Comparison of ENCODE assay signal across 24 cellular contexts in genomic region chr1:225533238-225533637, GRCh38.
DNase-seq lines count a peak whose midpoint lies in the region; ATAC-seq and TF ChIP-seq lines count a peak whose summit lies in the region.
"Had no signal": no experiment of that assay in that cellular context is flagged by ENCODE, and none has a peak within 500 bp of the region (broad histone marks: within the 10 kb centered on the region; RNA-seq: fewer than 3 reads in every experiment).

No MANE protein-coding gene starts in this region.

- no peak for ATAC-seq in GM19463 (IDR thresholded peaks at IDR 0.05; ENCODE audit: unreplicated experiment)
- ATAC-seq: activated T-cell treated with anti-CD3 and anti-CD28 coated beads, Interleukin-2, amount 50 U/mL, for 4 hours; stimulated activated naive CD8-positive, alpha-beta T cell treated with anti-CD3 and anti-CD28 coated beads, Interleukin-15, amount 100 ng/mL, for 72 hours had no signal

- no peaks in the 10 kb centered on the region for H3K27me3 ChIP-seq in dorsolateral prefrontal cortex
- H3K27me3 ChIP-seq: tibial artery had no signal

- DNase-seq in ELR (ENCODE audit: low read depth) = peak; percentile 8
- peak; percentile 7 for DNase-seq in M059J (ENCODE audit: low read depth)
- no peak for DNase-seq in nephron progenitor cell
- no peak for DNase-seq in dorsolateral prefrontal cortex
- no peak for DNase-seq in MV-4-11 (lab: John Stamatoyannopoulos, UW)
- no peak for DNase-seq in GM03348 (ENCODE audit: low spot score)
- DNase-seq: activated CD4-positive, alpha-beta T cell treated with anti-CD3 and anti-CD28 coated beads for 4 hours; activated naive CD4-positive, alpha-beta T cell treated with anti-CD3 and anti-CD28 coated beads for 36 hours; activated T-cell treated with anti-CD3 and anti-CD28 coated beads, Interleukin-2, amount 50 U/mL, for 4 hours; amygdala; caudate nucleus; COR-L47; DND-41; immature natural killer cell; NCI-H1436; NCI-H524; stimulated activated naive CD8-positive, alpha-beta T cell treated with anti-CD3 and anti-CD28 coated beads, Interleukin-15, amount 100 ng/mL, for 72 hours; tibial artery had no signal

- intact Hi-C loops in dorsolateral prefrontal cortex (cut with DNase I) = no loop called here

- H3K27ac ChIP-seq in dorsolateral prefrontal cortex = no peak overlapping the region
- H3K27ac ChIP-seq: A549, epithelial cell of prostate, neutrophil, RWPE1, tibial artery had no signal

- H3K9me3 Mint-ChIP-seq in brain = no peaks in the 10 kb centered on the region
- no peaks in the 10 kb centered on the region for H3K9me3 Mint-ChIP-seq in nephron progenitor cell
- H3K9me3 Mint-ChIP-seq: activated naive CD4-positive, alpha-beta T cell treated with anti-CD3 and anti-CD28 coated beads for 36 hours; activated T-cell treated with anti-CD3 and anti-CD28 coated beads, Interleukin-2, amount 50 U/mL, for 4 hours; immature natural killer cell; stimulated activated naive CD8-positive, alpha-beta T cell treated with anti-CD3 and anti-CD28 coated beads, Interleukin-15, amount 100 ng/mL, for 72 hours had no signal

- H3K27me3 Mint-ChIP-seq in brain = no peaks in the 10 kb centered on the region
- no peaks in the 10 kb centered on the region for H3K27me3 Mint-ChIP-seq in nephron progenitor cell (ENCODE audit: low read depth, poor library complexity)

- no peak overlapping the region for H3K4me3 ChIP-seq in dorsolateral prefrontal cortex
- H3K4me3 ChIP-seq: A549, tibial artery had no signal

- H3K4me1 Mint-ChIP-seq in brain (peaks cover 71% of the 10 kb centered on the region), nephron progenitor cell (peaks cover 19% of the 10 kb centered on the region)
- H3K4me1 Mint-ChIP-seq: immature natural killer cell; stimulated activated naive CD8-positive, alpha-beta T cell treated with anti-CD3 and anti-CD28 coated beads, Interleukin-15, amount 100 ng/mL, for 72 hours had no signal

- peak overlapping the region in 3 of 5 experiments; percentile 9 to 60 (median 11) for H3K4me3 Mint-ChIP-seq in brain
- H3K4me3 Mint-ChIP-seq in nephron progenitor cell = no peak overlapping the region
- H3K4me3 Mint-ChIP-seq: activated naive CD4-positive, alpha-beta T cell treated with anti-CD3 and anti-CD28 coated beads for 36 hours; activated T-cell treated with anti-CD3 and anti-CD28 coated beads, Interleukin-2, amount 50 U/mL, for 4 hours; immature natural killer cell; stimulated activated naive CD8-positive, alpha-beta T cell treated with anti-CD3 and anti-CD28 coated beads, Interleukin-15, amount 100 ng/mL, for 72 hours had no signal

- TF ChIP-seq CTCF in brain (conservative IDR thresholded peaks at IDR 0.05) (no peak), nephron progenitor cell (IDR thresholded peaks at IDR 0.05) (no peak), dorsolateral prefrontal cortex (IDR thresholded peaks at IDR 0.05 in 54 of 56, conservative IDR thresholded peaks at IDR 0.05 in 2 of 56; ENCODE audit: low read depth in 1 of 56, partially characterized antibody in 56 of 56) (no peak)

- H3K36me3 Mint-ChIP-seq in brain = peaks cover 4% of the 10 kb centered on the region
- peaks cover 6% of the 10 kb centered on the region for H3K36me3 Mint-ChIP-seq in nephron progenitor cell (ENCODE audit: low read depth)
- H3K36me3 Mint-ChIP-seq: immature natural killer cell had no signal

- H3K27ac Mint-ChIP-seq in brain (peak overlapping the region; percentile 8 to 86 (median 38)), nephron progenitor cell (peak overlapping the region; percentile 95)
- H3K27ac Mint-ChIP-seq: activated naive CD4-positive, alpha-beta T cell treated with anti-CD3 and anti-CD28 coated beads for 36 hours; immature natural killer cell; stimulated activated naive CD8-positive, alpha-beta T cell treated with anti-CD3 and anti-CD28 coated beads, Interleukin-15, amount 100 ng/mL, for 72 hours had no signal

Comparison
In these comparisons a context has a peak if more than half of its experiments do, and no peak if none do; other contexts are left out.
1. DNase-seq: peak in ELR (single experiment) and M059J (single experiment); none in nephron progenitor cell (single experiment), dorsolateral prefrontal cortex (0 of 10), MV-4-11 (single experiment) and GM03348 (single experiment).